In the genomic region with DNA sequence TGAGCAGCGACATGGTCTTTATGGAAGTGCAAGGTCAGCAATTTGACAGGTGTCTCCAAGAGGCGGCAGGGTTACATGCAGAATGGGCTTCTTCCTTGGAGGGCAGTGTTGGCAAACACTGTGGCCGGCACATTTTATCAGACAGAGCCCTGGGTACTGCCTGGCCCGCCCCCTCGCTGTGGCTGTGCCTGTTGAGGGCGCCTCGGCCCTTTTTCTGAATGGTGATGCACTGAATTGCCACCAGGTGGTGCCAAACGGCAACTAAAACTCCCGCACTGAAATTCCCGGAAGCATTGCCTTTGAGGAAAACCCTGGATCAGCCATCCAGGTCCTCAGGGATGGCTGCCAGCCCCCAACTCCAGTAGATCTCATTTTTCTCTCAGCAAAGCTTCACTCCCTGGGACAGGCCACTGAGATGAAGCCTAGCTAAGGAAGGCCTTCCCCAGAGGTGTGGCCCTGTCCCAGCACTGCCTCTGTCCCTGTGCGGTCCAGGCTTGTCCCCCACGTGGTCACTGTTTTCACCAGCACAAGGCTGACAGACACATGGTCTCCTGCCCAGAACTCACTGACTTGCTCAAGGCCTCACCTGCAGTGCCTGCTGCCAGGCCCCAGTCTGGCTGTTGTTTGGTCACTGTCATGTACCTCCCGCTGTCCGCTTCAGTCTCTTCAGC, we compare ENCODE assay signal across 8 cellular contexts.
A peak's percentile ranks its signal among the peaks of the same experiment; 100 is the strongest.
DNase-seq lines count a peak whose midpoint lies in the region; TF ChIP-seq lines count a peak whose summit lies in the region.

No MANE protein-coding gene starts in this region.

- no peak overlapping the region for H3K4me3 ChIP-seq in OCI-LY7 (ENCODE audit: low read depth, low read length, poor library complexity, severe bottlenecking)
- no peak overlapping the region for H3K4me3 ChIP-seq in fibroblast of pulmonary artery (replicated peaks; ENCODE audit: low read depth, low read length)
- H3K4me3 ChIP-seq in transverse colon, result no peak overlapping the region

- DNase-seq in SIG-M5 treated with dmso at 0.1 percent for 504 hours (lab: John Stamatoyannopoulos, UW; ENCODE audit: unreplicated experiment) (peak; percentile 47), SIG-M5 (lab: John Stamatoyannopoulos, UW) (no peak), HuH-7 (ENCODE audit: low spot score) (peak; percentile 76), OCI-LY7 (ENCODE audit: low spot score) (peak; percentile 69), fibroblast of pulmonary artery (ENCODE audit: low read depth) (peak; percentile 72), nephron progenitor cell (peak; percentile 80), transverse colon (peak; percentile 55)
- DNase-seq in activated T-helper 1 cell treated with anti-CD3 and anti-CD28 coated beads, Interleukin-12 subunit alpha, Interleukin-12 subunit beta, Interleukin-2, Interleukin-4 antibody, amounts not matched to agents 30 ng/mL and 10 ng/mL and 1 ng/mL, durations not matched to agents 14 hours and 24 hours and 36 hours (ENCODE audit: low spot score), result peak; percentile 23

- TF ChIP-seq POLR2A in transverse colon (IDR thresholded peaks at IDR 0.05), result no peak

- no peak overlapping the region for H3K27ac Mint-ChIP-seq in activated T-helper 1 cell treated with anti-CD3 and anti-CD28 coated beads, Interleukin-12 subunit alpha, Interleukin-12 subunit beta, Interleukin-2, Interleukin-4 antibody, amounts not matched to agents 30 ng/mL and 10 ng/mL and 1 ng/mL, durations not matched to agents 14 hours and 24 hours and 36 hours
- H3K27ac Mint-ChIP-seq in nephron progenitor cell, result no peak overlapping the region

- no peak overlapping the region for H3K4me2 ChIP-seq in OCI-LY7 (ENCODE audit: low read length)

- peaks cover 6% of the 10 kb centered on the region for H3K4me1 Mint-ChIP-seq in activated T-helper 1 cell treated with anti-CD3 and anti-CD28 coated beads, Interleukin-12 subunit alpha, Interleukin-12 subunit beta, Interleukin-2, Interleukin-4 antibody, amounts not matched to agents 30 ng/mL and 10 ng/mL and 1 ng/mL, durations not matched to agents 14 hours and 24 hours and 36 hours (ENCODE audit: low read depth)
- peaks cover 61% of the 10 kb centered on the region for H3K4me1 Mint-ChIP-seq in nephron progenitor cell

- H3K27ac ChIP-seq in OCI-LY7 (ENCODE audit: low read depth, low read length, poor library complexity, severe bottlenecking), result no peak overlapping the region
- no peak overlapping the region for H3K27ac ChIP-seq in transverse colon

- H3K9me3 Mint-ChIP-seq in activated T-helper 1 cell treated with anti-CD3 and anti-CD28 coated beads, Interleukin-12 subunit alpha, Interleukin-12 subunit beta, Interleukin-2, Interleukin-4 antibody, amounts not matched to agents 30 ng/mL and 10 ng/mL and 1 ng/mL, durations not matched to agents 14 hours and 24 hours and 36 hours, result no peaks in the 10 kb centered on the region
- H3K9me3 Mint-ChIP-seq in nephron progenitor cell, result no peaks in the 10 kb centered on the region

- H3K36me3 Mint-ChIP-seq in activated T-helper 1 cell treated with anti-CD3 and anti-CD28 coated beads, Interleukin-12 subunit alpha, Interleukin-12 subunit beta, Interleukin-2, Interleukin-4 antibody, amounts not matched to agents 30 ng/mL and 10 ng/mL and 1 ng/mL, durations not matched to agents 14 hours and 24 hours and 36 hours (ENCODE audit: low read depth), result peaks cover 13% of the 10 kb centered on the region
- peaks cover 27% of the 10 kb centered on the region for H3K36me3 Mint-ChIP-seq in nephron progenitor cell (ENCODE audit: low read depth)

- no peak for TF ChIP-seq EP300 in transverse colon (IDR thresholded peaks at IDR 0.05; ENCODE audit: low read depth)

- WGBS in transverse colon (ENCODE audit: low coverage in 1 of 2), 2 donors, result 33% methylated on average over 12 of the region's 14 CpGs; no CpG with 5 or more reads in 1 of the 2 donors

- no TSS peak for BruUV-seq in OCI-LY7 (replicated peaks; lab: Mats Ljungman, UMichigan)

- H2AFZ ChIP-seq in OCI-LY7 (ENCODE audit: low read length), result no peak overlapping the region

- H3K9me2 ChIP-seq in OCI-LY7 (ENCODE audit: insufficient read depth, low read length), result no peaks in the 10 kb centered on the region

- H3K36me3 ChIP-seq in OCI-LY7 (ENCODE audit: insufficient read depth, low read length) (peaks cover 30% of the 10 kb centered on the region), transverse colon (peaks cover 0 to 16% (median 5%) of the 10 kb centered on the region in 4 donors)

- no peaks in the 10 kb centered on the region for H3K27me3 ChIP-seq in transverse colon

- H3K4me1 ChIP-seq in OCI-LY7 (ENCODE audit: insufficient read depth, low read length, poor library complexity, severe bottlenecking) (no peaks in the 10 kb centered on the region), transverse colon (peaks cover 0 to 5% (median 2%) of the 10 kb centered on the region in 4 donors)

- no peaks in the 10 kb centered on the region for H3K27me3 Mint-ChIP-seq in activated T-helper 1 cell treated with anti-CD3 and anti-CD28 coated beads, Interleukin-12 subunit alpha, Interleukin-12 subunit beta, Interleukin-2, Interleukin-4 antibody, amounts not matched to agents 30 ng/mL and 10 ng/mL and 1 ng/mL, durations not matched to agents 14 hours and 24 hours and 36 hours (ENCODE audit: insufficient read depth)
- peaks cover 5% of the 10 kb centered on the region for H3K27me3 Mint-ChIP-seq in nephron progenitor cell (ENCODE audit: low read depth, poor library complexity)

- H3K79me2 ChIP-seq in OCI-LY7 (ENCODE audit: insufficient read depth, low read depth, low read length), result no peaks in the 10 kb centered on the region

- CTCF ChIA-PET in OCI-LY7 (lab: Charles Lee; ENCODE audit: unreplicated experiment), result interaction anchor here (0.6 kb wide), 1 partner anchor 94 kb away, joined by 3 read pairs; no protein-coding TSS in a partner anchor

- peak; percentile 98 for TF ChIP-seq CTCF in OCI-LY7 (conservative IDR thresholded peaks at IDR 0.05; ENCODE audit: low read length)
- peak; percentile 85 for TF ChIP-seq CTCF in fibroblast of pulmonary artery (IDR thresholded peaks at IDR 0.05; ENCODE audit: low read length, missing control alignments)
- peak; percentile 89 for TF ChIP-seq CTCF in nephron progenitor cell (IDR thresholded peaks at IDR 0.05)
- TF ChIP-seq CTCF in transverse colon (IDR thresholded peaks at IDR 0.05), result peak; percentile 81 to 88 (median 87)

- no peak overlapping the region for H3K4me3 Mint-ChIP-seq in activated T-helper 1 cell treated with anti-CD3 and anti-CD28 coated beads, Interleukin-12 subunit alpha, Interleukin-12 subunit beta, Interleukin-2, Interleukin-4 antibody, amounts not matched to agents 30 ng/mL and 10 ng/mL and 1 ng/mL, durations not matched to agents 14 hours and 24 hours and 36 hours
- H3K4me3 Mint-ChIP-seq in nephron progenitor cell, result no peak overlapping the region

- POLR2A ChIA-PET in OCI-LY7 (lab: Charles Lee), result no interaction called here

- intact Hi-C loops in OCI-LY7 (cut with micrococcal nuclease; ENCODE audit: unreplicated experiment) (loop anchor here (1.0 kb wide), 2 partner anchors 94 to 322 kb away; no protein-coding TSS in a partner anchor), transverse colon (cut with DNase I; ENCODE audit: low total_unique reads) (loop anchor here (10.0 kb wide), 2 partner anchors 89 to 129 kb away; no protein-coding TSS in a partner anchor)
- intact Hi-C loops in activated T-helper 1 cell treated with anti-CD3 and anti-CD28 coated beads, Interleukin-12 subunit alpha, Interleukin-12 subunit beta, Interleukin-2, Interleukin-4 antibody, amounts not matched to agents 30 ng/mL and 10 ng/mL and 1 ng/mL, durations not matched to agents 14 hours and 24 hours and 36 hours (cut with micrococcal nuclease), result loop anchor here (1.0 kb wide), 3 partner anchors 74 to 322 kb away; partner anchors contain the start of gene TESC

- no peaks in the 10 kb centered on the region for H4K20me1 ChIP-seq in OCI-LY7 (ENCODE audit: insufficient read depth, low read length)

- H3K9me3 ChIP-seq in OCI-LY7 (ENCODE audit: low read length) (no peaks in the 10 kb centered on the region), transverse colon (no peaks in the 10 kb centered on the region)

- in situ Hi-C loops in transverse colon (cut with MboI; ENCODE audit: low pct_ligation_motif_present in 1 of 4, low pct_unique_long_range_greater_than_20kb in 1 of 4, low sequenced_read_pairs in 3 of 4), result loop anchor here in 3 of 4 donors (5.0 to 10.0 kb wide), 2 partner anchors 89 to 92 kb away; no protein-coding TSS in a partner anchor
